In genomic region chr17:75751676-75752404, GRCh38 we compare ENCODE assay signal across 26 cellular contexts.
"Had no signal": no experiment of that assay in that cellular context is flagged by ENCODE, and none has a peak within 500 bp of the region (broad histone marks: within the 10 kb centered on the region; RNA-seq: fewer than 3 reads in every experiment).

No MANE protein-coding gene starts in this region.

- H3K9me3 Mint-ChIP-seq: effector memory CD8-positive, alpha-beta T cell; naive thymus-derived CD8-positive, alpha-beta T cell; nephron progenitor cell; stimulated activated naive B cell treated with anti-CD40 and anti-IgM and Interleukin-4, amounts not matched to agents 10 μg/mL and 1 μg/mL and 100 μg/mL, for 72 hours; stimulated activated naive CD8-positive, alpha-beta T cell treated with anti-CD3 and anti-CD28 coated beads, Interleukin-15, amount 100 ng/mL, for 72 hours had no signal

- H3K27me3 Mint-ChIP-seq: effector memory CD8-positive, alpha-beta T cell had no signal

- ATAC-seq: effector memory CD8-positive, alpha-beta T cell; heart right ventricle; left cardiac atrium; left lung; naive thymus-derived CD8-positive, alpha-beta T cell; pancreas; sciatic nerve; stimulated activated naive B cell treated with anti-CD40 and anti-IgM and Interleukin-4, amounts not matched to agents 10 μg/mL and 1 μg/mL and 100 μg/mL, for 72 hours; stimulated activated naive CD8-positive, alpha-beta T cell treated with anti-CD3 and anti-CD28 coated beads, Interleukin-15, amount 100 ng/mL, for 72 hours; upper lobe of right lung had no signal

- H3K36me3 ChIP-seq: pancreas, upper lobe of right lung, vagina had no signal

- H3K4me3 ChIP-seq: esophagus squamous epithelium, heart right ventricle, left lung, pancreas, suprapubic skin, transverse colon, upper lobe of right lung, vagina had no signal

- H3K27ac Mint-ChIP-seq: effector memory CD8-positive, alpha-beta T cell; stimulated activated naive CD8-positive, alpha-beta T cell treated with anti-CD3 and anti-CD28 coated beads, Interleukin-15, amount 100 ng/mL, for 72 hours had no signal

- H3K4me1 ChIP-seq: pancreas had no signal

- H3K9me3 ChIP-seq: esophagus squamous epithelium, heart right ventricle, left lung, pancreas, suprapubic skin, transverse colon, upper lobe of right lung, vagina had no signal

- H3K27ac ChIP-seq: esophagus squamous epithelium, heart right ventricle, left lung, pancreas, suprapubic skin, transverse colon, upper lobe of right lung, vagina had no signal

- H3K36me3 Mint-ChIP-seq: naive thymus-derived CD8-positive, alpha-beta T cell; stimulated activated naive B cell treated with anti-CD40 and anti-IgM and Interleukin-4, amounts not matched to agents 10 μg/mL and 1 μg/mL and 100 μg/mL, for 72 hours had no signal

- H3K4me3 Mint-ChIP-seq: nephron progenitor cell; stimulated activated naive B cell treated with anti-CD40 and anti-IgM and Interleukin-4, amounts not matched to agents 10 μg/mL and 1 μg/mL and 100 μg/mL, for 72 hours; stimulated activated naive CD8-positive, alpha-beta T cell treated with anti-CD3 and anti-CD28 coated beads, Interleukin-15, amount 100 ng/mL, for 72 hours had no signal

- DNase-seq: cortex of kidney; effector memory CD8-positive, alpha-beta T cell; erythroblast; esophagus squamous epithelium; foreskin melanocyte; glutamatergic neuron; heart right ventricle; hippocampal formation; left cardiac atrium; left lung; mesendoderm; naive thymus-derived CD8-positive, alpha-beta T cell; nephron progenitor cell; occipital lobe; retina; stimulated activated CD4-positive, alpha-beta T cell treated with anti-CD3 and anti-CD28 coated beads, Interleukin-4, amount 100 ng/mL, for 4 hours; stimulated activated naive B cell treated with anti-CD40 and anti-IgM and Interleukin-4, amounts not matched to agents 10 μg/mL and 1 μg/mL and 100 μg/mL, for 72 hours; stimulated activated naive CD8-positive, alpha-beta T cell treated with anti-CD3 and anti-CD28 coated beads, Interleukin-15, amount 100 ng/mL, for 72 hours; transverse colon; upper lobe of right lung had no signal

- FAIRE-seq: endometrium, islet of Langerhans, pancreas had no signal

- H3K27me3 ChIP-seq: esophagus squamous epithelium, heart right ventricle, left lung, pancreas, suprapubic skin, transverse colon, upper lobe of right lung, vagina had no signal
